8 cellular contexts compared by ENCODE assay signal in the genomic region with DNA sequence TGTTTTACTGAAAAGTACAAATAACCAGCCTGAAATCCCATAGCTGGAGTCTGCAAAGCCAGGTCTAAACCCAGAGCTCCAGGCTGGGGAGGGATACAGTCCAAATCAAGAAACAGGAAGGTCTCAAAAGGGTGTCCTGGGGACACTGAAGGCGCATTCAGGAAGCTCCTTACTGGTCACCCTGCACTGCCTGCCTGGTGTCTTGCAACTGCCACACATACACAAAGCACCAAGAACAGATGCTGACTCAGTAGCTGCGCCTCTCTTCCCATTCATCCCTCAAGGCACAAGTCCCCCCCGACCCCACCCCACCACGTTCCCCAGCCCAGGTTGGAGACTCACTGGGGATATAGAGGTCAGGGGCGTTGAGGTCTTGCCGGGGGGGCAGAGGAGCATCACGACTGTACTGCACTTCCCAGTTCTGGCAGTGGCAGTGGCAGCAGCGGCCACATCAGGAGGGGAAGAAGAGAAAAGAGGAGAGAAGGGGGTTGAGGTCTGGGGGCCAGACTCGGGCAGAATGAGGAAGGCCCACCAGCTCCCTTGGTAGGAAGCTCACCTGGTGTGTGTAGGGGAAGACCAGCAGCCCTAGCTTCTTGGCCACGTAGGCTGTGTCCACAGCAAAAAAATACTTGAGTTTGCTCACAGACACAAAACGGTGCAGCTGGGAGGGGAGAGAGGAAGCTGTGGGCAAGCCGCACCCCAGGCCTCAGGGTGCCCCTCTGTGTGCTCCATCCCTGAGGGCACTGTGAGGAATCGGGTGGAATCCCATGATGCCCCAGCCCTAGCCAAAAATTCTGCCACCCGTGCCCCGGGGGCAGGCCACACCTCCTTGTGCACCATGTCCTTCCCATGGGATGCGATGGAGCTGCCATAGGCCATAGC. TPM values are rescaled to one million over a fixed set of nuclear protein-coding genes. Genes with fewer than 3 reads are reported as not detected.
DNase-seq lines count a peak whose midpoint lies in the region; ATAC-seq, FAIRE-seq and TF ChIP-seq lines count a peak whose summit lies in the region.

No MANE protein-coding gene starts in this region.

- FAIRE-seq in endothelial cell of umbilical vein (lab: Jason Lieb, UNC) = no peak

- no peak overlapping the region for H3K9ac ChIP-seq in endothelial cell of umbilical vein (replicated peaks; ENCODE audit: extremely low read depth, insufficient read depth, low read length)

- POLR2A ChIA-PET in PC-9 (lab: Charles Lee; ENCODE audit: unreplicated experiment) (no interaction called here), endothelial cell of umbilical vein (lab: Charles Lee) (no interaction called here)

- no peaks in the 10 kb centered on the region for H3K9me3 Mint-ChIP-seq in progenitor cell of endocrine pancreas (ENCODE audit: low read depth)

- no peak overlapping the region for H3K27ac Mint-ChIP-seq in progenitor cell of endocrine pancreas

- peaks cover 7% of the 10 kb centered on the region for H3K36me3 ChIP-seq in DOHH2 (ENCODE audit: control insufficient read depth, low read length)
- H3K36me3 ChIP-seq in PC-9 (ENCODE audit: low read depth) = no peaks in the 10 kb centered on the region; the same call in 1 of the 2 replicates
- H3K36me3 ChIP-seq in endothelial cell of umbilical vein (ENCODE audit: control insufficient read depth in 2 of 2, extremely low read depth in 1 of 2, insufficient read depth in 2 of 2, low read length in 2 of 2) = peaks cover 0 to 7% of the 10 kb centered on the region in 2 experiments
- H3K36me3 ChIP-seq in adrenal gland (replicated peaks in 1 of 2) = no peaks in the 10 kb centered on the region

- no peak for TF ChIP-seq POLR2A in endothelial cell of umbilical vein (IDR thresholded peaks at IDR 0.05; ENCODE audit: low read depth, low read length)
- TF ChIP-seq POLR2A in adrenal gland (IDR thresholded peaks at IDR 0.05) = no peak

- H4K20me1 ChIP-seq in DOHH2 (ENCODE audit: control insufficient read depth, insufficient read depth, low read depth, low read length) (no peaks in the 10 kb centered on the region), PC-9 (ENCODE audit: insufficient read depth) (peaks cover 21% of the 10 kb centered on the region), endothelial cell of umbilical vein (replicated peaks; ENCODE audit: control insufficient read depth, extremely low read depth, insufficient read depth, low read length) (no peaks in the 10 kb centered on the region)

- DNase-seq in PC-9 (no peak), endothelial cell of umbilical vein (ENCODE audit: low read depth, low spot score) (no peak), progenitor cell of endocrine pancreas (ENCODE audit: low spot score, unreplicated experiment) (no peak), NCI-H146 (lab: John Stamatoyannopoulos, UW) (no peak), adrenal gland (no peak), kidney glomerular epithelial cell (lab: John Stamatoyannopoulos, UW) (no peak)

- H3K9me3 ChIP-seq in DOHH2 (ENCODE audit: control insufficient read depth, insufficient read depth, low read length) = no peaks in the 10 kb centered on the region
- no peaks in the 10 kb centered on the region for H3K9me3 ChIP-seq in PC-9 (ENCODE audit: insufficient read depth, low read depth)
- H3K9me3 ChIP-seq in endothelial cell of umbilical vein (replicated peaks; ENCODE audit: control insufficient read depth, insufficient read depth, low read length) = no peaks in the 10 kb centered on the region
- H3K9me3 ChIP-seq in adrenal gland (replicated peaks in 1 of 3) = no peaks in the 10 kb centered on the region

- peaks cover 20% of the 10 kb centered on the region for H3K4me1 Mint-ChIP-seq in progenitor cell of endocrine pancreas (ENCODE audit: low read depth)

- H3F3A ChIP-seq in DOHH2 (ENCODE audit: control insufficient read depth, insufficient read depth) (no peaks in the 10 kb centered on the region), PC-9 (ENCODE audit: insufficient read depth, low read depth) (peaks cover 30% of the 10 kb centered on the region)

- no peak overlapping the region for H3K27ac ChIP-seq in DOHH2 (ENCODE audit: low read depth, low read length)
- H3K27ac ChIP-seq in PC-9 = no peak overlapping the region
- no peak overlapping the region for H3K27ac ChIP-seq in endothelial cell of umbilical vein (ENCODE audit: insufficient read depth, low read depth, low read length)
- peak overlapping the region in 2 of 5 donors; percentile 13 to 90 for H3K27ac ChIP-seq in adrenal gland

- CTCF ChIA-PET in PC-9 (lab: Charles Lee) = interaction anchor here (0.7 kb wide), 1 partner anchor 127 kb away, joined by 19 read pairs; no protein-coding TSS in a partner anchor
- CTCF ChIA-PET in endothelial cell of umbilical vein (lab: Charles Lee) = interaction anchor here (2.1 kb wide), 1 partner anchor 24 kb away, joined by 10 read pairs; no protein-coding TSS in a partner anchor

- H3K79me2 ChIP-seq in DOHH2 (ENCODE audit: control insufficient read depth, low read length) = peaks cover 17% of the 10 kb centered on the region
- peaks cover 24% of the 10 kb centered on the region for H3K79me2 ChIP-seq in PC-9 (ENCODE audit: low read depth)
- H3K79me2 ChIP-seq in endothelial cell of umbilical vein (ENCODE audit: control insufficient read depth, insufficient read depth, low read length) = peaks cover 12% of the 10 kb centered on the region

- peak overlapping the region; percentile 86 for H3K4me3 Mint-ChIP-seq in progenitor cell of endocrine pancreas (ENCODE audit: low read depth)

- intact Hi-C loops in PC-9 (cut with micrococcal nuclease; ENCODE audit: unreplicated experiment) (no loop called here), endothelial cell of umbilical vein (cut with micrococcal nuclease) (no loop called here), adrenal gland (cut with DNase I) (loop anchor here in 1 of 2 donors (10.0 kb wide), 1 partner anchor 63 kb away; no protein-coding TSS in a partner anchor)

- WGBS in adrenal gland, 4 donors = 64 to 67% (median 65%) methylated on average over 11 to 16 of the region's 16 CpGs

- BruUV-seq in PC-9 (replicated peaks; lab: Mats Ljungman, UMichigan) (no TSS peak), endothelial cell of umbilical vein (replicated peaks; lab: Mats Ljungman, UMichigan) (no TSS peak)

- no peaks in the 10 kb centered on the region for H3K9me2 ChIP-seq in DOHH2 (replicated peaks; ENCODE audit: control insufficient read depth, low read length)
- no peaks in the 10 kb centered on the region for H3K9me2 ChIP-seq in PC-9 (ENCODE audit: insufficient read depth)

- H3K4me1 ChIP-seq in DOHH2 (ENCODE audit: control insufficient read depth, low read length) (peaks cover 34% of the 10 kb centered on the region), PC-9 (replicated peaks; ENCODE audit: insufficient read depth) (peaks cover 19% of the 10 kb centered on the region), endothelial cell of umbilical vein (ENCODE audit: control insufficient read depth, extremely low read depth, insufficient read depth, low read length) (peaks cover 13% of the 10 kb centered on the region), adrenal gland (replicated peaks in 1 of 2) (peaks cover 12 to 40% of the 10 kb centered on the region in 2 donors)

- no peak for TF ChIP-seq CTCF in DOHH2 (IDR thresholded peaks at IDR 0.05; ENCODE audit: low read depth, low read length, poor library complexity, severe bottlenecking)
- no peak for TF ChIP-seq CTCF in PC-9 (conservative IDR thresholded peaks at IDR 0.05)
- TF ChIP-seq CTCF in endothelial cell of umbilical vein (IDR thresholded peaks at IDR 0.05; ENCODE audit: extremely low read depth in 1 of 2, insufficient read depth in 1 of 2, low read depth in 1 of 2, low read length in 2 of 2) = no peak
- no peak for TF ChIP-seq CTCF in progenitor cell of endocrine pancreas (IDR thresholded peaks at IDR 0.05; ENCODE audit: unreplicated experiment)
- TF ChIP-seq CTCF in adrenal gland (IDR thresholded peaks at IDR 0.05) = no peak

- no peaks in the 10 kb centered on the region for H3K9me1 ChIP-seq in endothelial cell of umbilical vein (replicated peaks; ENCODE audit: control insufficient read depth, extremely low read depth, insufficient read depth, low read length)

- H3K27me3 Mint-ChIP-seq in progenitor cell of endocrine pancreas = peaks cover 10% of the 10 kb centered on the region

- H3K4me3 ChIP-seq in DOHH2 (ENCODE audit: low read length) (peak overlapping the region; percentile 95), PC-9 (peak overlapping the region; percentile 96), endothelial cell of umbilical vein (replicated peaks in 1 of 3; ENCODE audit: insufficient read depth in 1 of 3, low read depth in 1 of 3, low read length in 3 of 3) (peak overlapping the region in 2 of 3 experiments; percentile 73 to 94), adrenal gland (peak overlapping the region in 1 of 4 donors; percentile 73)

- ATAC-seq in HG03378 (IDR thresholded peaks at IDR 0.05; ENCODE audit: unreplicated experiment) = no peak

- H2AFZ ChIP-seq in PC-9 (no peak overlapping the region), endothelial cell of umbilical vein (ENCODE audit: low read depth, low read length) (no peak overlapping the region)

- no peaks in the 10 kb centered on the region for H3K36me3 Mint-ChIP-seq in progenitor cell of endocrine pancreas (ENCODE audit: insufficient read depth)

- H3K27me3 ChIP-seq in DOHH2 (ENCODE audit: control insufficient read depth, low read length) = peaks cover 7% of the 10 kb centered on the region
- no peaks in the 10 kb centered on the region for H3K27me3 ChIP-seq in PC-9 (ENCODE audit: insufficient read depth, low read depth)
- H3K27me3 ChIP-seq in endothelial cell of umbilical vein (ENCODE audit: control insufficient read depth in 2 of 2, insufficient read depth in 2 of 2, low read length in 2 of 2) = peaks cover 10 to 14% of the 10 kb centered on the region in 2 experiments
- H3K27me3 ChIP-seq in adrenal gland = peaks cover 7% of the 10 kb centered on the region

- H3K4me2 ChIP-seq in DOHH2 (ENCODE audit: low read length) (peak overlapping the region; percentile 92), PC-9 (peak overlapping the region; percentile 90), endothelial cell of umbilical vein (ENCODE audit: insufficient read depth, low read length) (peak overlapping the region; percentile 92)

- dilution Hi-C loops in endothelial cell of umbilical vein (cut with MboI; ENCODE audit: extremely low pct_ligation_motif_present, low sequenced_read_pairs) = no loop called here

RNA-seq across cellular contexts. Expression of a gene that starts 1.4 kb away (rescaled TPM):
- total RNA-seq in PC-9 (2021) (81.8 and 84.8 TPM in 2 replicates), endothelial cell of umbilical vein (104 and 123 TPM in 2 replicates), progenitor cell of endocrine pancreas (61.7 and 64.6 TPM in 2 replicates), adrenal gland (100 to 1,000 TPM in 4 of 8 donors, 10 to 100 TPM in 4; 69.7 to 154 (median 97.1) TPM)
- polyA plus RNA-seq in endothelial cell of umbilical vein (271 and 383 TPM in 2 replicates), adrenal gland (100 to 1,000 TPM in 2 of 3 donors, 10 to 100 TPM in 1; 97.9 to 129 (median 104) TPM)
- 178 and 186 TPM in 2 replicates for polyA plus RNA-seq in endothelial cell of umbilical vein (2011; cell fraction: cytosol; rRNA removed)
- 117 and 128 TPM in 2 replicates for polyA plus RNA-seq in endothelial cell of umbilical vein (2011; cell fraction: nucleus; rRNA removed)
- 110 and 156 TPM in 2 replicates for polyA plus RNA-seq in endothelial cell of umbilical vein (2012)
- 163 and 172 TPM in 2 replicates for polyA minus RNA-seq in endothelial cell of umbilical vein
- polyA minus RNA-seq in endothelial cell of umbilical vein (2011; cell fraction: cytosol; rRNA and poly(A)+ RNA removed) = 190 TPM
- 26.3 and 28.1 TPM in 2 replicates for polyA minus RNA-seq in endothelial cell of umbilical vein (2011; cell fraction: nucleus; rRNA and poly(A)+ RNA removed)

RNA-seq across cellular contexts. Expression of a gene that starts 4.2 kb away (rescaled TPM):
- total RNA-seq in PC-9 (2021) (0.15 and 0.22 TPM in 2 replicates), endothelial cell of umbilical vein (not detected in 2 replicates), progenitor cell of endocrine pancreas (0.33 and 0.57 TPM in 2 replicates), adrenal gland (1 to 10 TPM in 3 of 8 donors, under 1 TPM in 2, not detected in 3; 0.07 to 2.3 (median 1.3) TPM)
- polyA plus RNA-seq in endothelial cell of umbilical vein (0.03 TPM in 1 of 2 replicates, not detected in the other), adrenal gland (1 to 10 TPM in 2 of 3 donors, under 1 TPM in 1; 0.42 to 6.8 (median 1.9) TPM)
- polyA plus RNA-seq in endothelial cell of umbilical vein (2011; cell fraction: cytosol; rRNA removed) = not detected in 2 replicates
- not detected in 2 replicates for polyA plus RNA-seq in endothelial cell of umbilical vein (2011; cell fraction: nucleus; rRNA removed)
- polyA plus RNA-seq in endothelial cell of umbilical vein (2012) = 0.10 TPM in 1 of 2 replicates, not detected in the other
- polyA minus RNA-seq in endothelial cell of umbilical vein = not detected in 2 replicates
- polyA minus RNA-seq in endothelial cell of umbilical vein (2011; cell fraction: cytosol; rRNA and poly(A)+ RNA removed) = not detected
- not detected in 2 replicates for polyA minus RNA-seq in endothelial cell of umbilical vein (2011; cell fraction: nucleus; rRNA and poly(A)+ RNA removed)

RNA-seq across cellular contexts. Expression of a gene that starts 9.5 kb away (rescaled TPM):
- 5.5 and 6.8 TPM in 2 replicates for total RNA-seq in PC-9 (2021)
- 0.78 and 1.2 TPM in 2 replicates for total RNA-seq in endothelial cell of umbilical vein
- polyA plus RNA-seq in endothelial cell of umbilical vein = 0.46 and 0.91 TPM in 2 replicates
- 0.30 and 0.56 TPM in 2 replicates for polyA plus RNA-seq in endothelial cell of umbilical vein (2011; cell fraction: cytosol; rRNA removed)
- 1.9 and 2.1 TPM in 2 replicates for polyA plus RNA-seq in endothelial cell of umbilical vein (2011; cell fraction: nucleus; rRNA removed)
- polyA plus RNA-seq in endothelial cell of umbilical vein (2012) = 0.55 and 0.74 TPM in 2 replicates
- 0.75 TPM in 1 of 2 replicates, not detected in the other for polyA minus RNA-seq in endothelial cell of umbilical vein
- polyA minus RNA-seq in endothelial cell of umbilical vein (2011; cell fraction: cytosol; rRNA and poly(A)+ RNA removed) = not detected
- 0.38 and 0.82 TPM in 2 replicates for polyA minus RNA-seq in endothelial cell of umbilical vein (2011; cell fraction: nucleus; rRNA and poly(A)+ RNA removed)
- 21.3 and 21.7 TPM in 2 replicates for total RNA-seq in progenitor cell of endocrine pancreas
- total RNA-seq in adrenal gland = 10 to 100 TPM in 1 of 8 donors, 1 to 10 TPM in 3, under 1 TPM in 2, not detected in 2; 0.55 to 10.9 (median 1.8) TPM
- polyA plus RNA-seq in adrenal gland = 10 to 100 TPM in 1 of 3 donors, 1 to 10 TPM in 2; 3.3 to 13.4 (median 9.7) TPM

RNA-seq across cellular contexts. Expression of a gene that starts 19.1 kb away (rescaled TPM):
- total RNA-seq in PC-9 (2021) = 209 and 232 TPM in 2 replicates
- total RNA-seq in endothelial cell of umbilical vein = 171 and 177 TPM in 2 replicates
- 383 and 465 TPM in 2 replicates for polyA plus RNA-seq in endothelial cell of umbilical vein
- polyA plus RNA-seq in endothelial cell of umbilical vein (2011; cell fraction: cytosol; rRNA removed) = 271 and 287 TPM in 2 replicates
- 117 and 129 TPM in 2 replicates for polyA plus RNA-seq in endothelial cell of umbilical vein (2011; cell fraction: nucleus; rRNA removed)
- polyA plus RNA-seq in endothelial cell of umbilical vein (2012) = 185 and 190 TPM in 2 replicates
- 213 and 227 TPM in 2 replicates for polyA minus RNA-seq in endothelial cell of umbilical vein
- 118 TPM for polyA minus RNA-seq in endothelial cell of umbilical vein (2011; cell fraction: cytosol; rRNA and poly(A)+ RNA removed)
- 31.0 and 34.3 TPM in 2 replicates for polyA minus RNA-seq in endothelial cell of umbilical vein (2011; cell fraction: nucleus; rRNA and poly(A)+ RNA removed)
- total RNA-seq in progenitor cell of endocrine pancreas = 100 and 102 TPM in 2 replicates
- 100 to 1,000 TPM; 128 to 190 (median 164) TPM for total RNA-seq in adrenal gland
- polyA plus RNA-seq in adrenal gland = 100 to 1,000 TPM; 109 to 168 (median 135) TPM

RNA-seq across cellular contexts. Expression of a gene that starts 29.3 kb away (rescaled TPM):
- total RNA-seq in PC-9 (2021) (not detected in 2 replicates), endothelial cell of umbilical vein (not detected in 2 replicates), progenitor cell of endocrine pancreas (0.22 and 0.67 TPM in 2 replicates), adrenal gland (10 to 100 TPM in 7 of 8 donors, 1 to 10 TPM in 1; 9.0 to 21.7 (median 15.8) TPM)
- polyA plus RNA-seq in endothelial cell of umbilical vein (0.03 and 0.10 TPM in 2 replicates), adrenal gland (10 to 100 TPM in 2 of 3 donors, 1 to 10 TPM in 1; 4.2 to 28.0 (median 19.2) TPM)
- polyA plus RNA-seq in endothelial cell of umbilical vein (2011; cell fraction: cytosol; rRNA removed) = 0.01 TPM in 1 of 2 replicates, not detected in the other
- 0.04 and 0.07 TPM in 2 replicates for polyA plus RNA-seq in endothelial cell of umbilical vein (2011; cell fraction: nucleus; rRNA removed)
- 0.08 and 0.10 TPM in 2 replicates for polyA plus RNA-seq in endothelial cell of umbilical vein (2012)
- not detected in 2 replicates for polyA minus RNA-seq in endothelial cell of umbilical vein
- not detected for polyA minus RNA-seq in endothelial cell of umbilical vein (2011; cell fraction: cytosol; rRNA and poly(A)+ RNA removed)
- not detected in 2 replicates for polyA minus RNA-seq in endothelial cell of umbilical vein (2011; cell fraction: nucleus; rRNA and poly(A)+ RNA removed)
